4 cellular contexts compared by ENCODE assay signal in genomic region chr4:4671774-4672349, GRCh38.
TF ChIP-seq lines count a peak whose summit lies in the region.

No MANE protein-coding gene starts in this region.

TF ChIP-seq in SK-N-SH treated with all-trans-retinoic acid at 6 μM for 48 hours, 23 proteins besides CTCF, POLR2A, EP300 and RAD21 (continues in another document):
- TF ChIP-seq CSDC2 (CRISPR knock-in tag; IDR thresholded peaks at IDR 0.05) = no peak
- no peak for TF ChIP-seq ZC3H10 (CRISPR knock-in tag; IDR thresholded peaks at IDR 0.05)
- TF ChIP-seq ZFP30 (CRISPR knock-in tag; IDR thresholded peaks at IDR 0.05) = no peak
- no peak for TF ChIP-seq OSR1 (CRISPR knock-in tag; IDR thresholded peaks at IDR 0.05)
- TF ChIP-seq TCF4 (CRISPR knock-in tag; IDR thresholded peaks at IDR 0.05; ENCODE audit: borderline replicate concordance) = no peak
- TF ChIP-seq RARB (CRISPR knock-in tag; IDR thresholded peaks at IDR 0.05) = no peak
- TF ChIP-seq ISL1 (CRISPR knock-in tag; IDR thresholded peaks at IDR 0.05) = no peak
- no peak for TF ChIP-seq CSRNP3 (CRISPR knock-in tag; IDR thresholded peaks at IDR 0.05)
- no peak for TF ChIP-seq SNAI2 (CRISPR knock-in tag; IDR thresholded peaks at IDR 0.05)
- no peak for TF ChIP-seq CREB5 (CRISPR knock-in tag; IDR thresholded peaks at IDR 0.05; ENCODE audit: low read depth)
- TF ChIP-seq ESRRG (CRISPR knock-in tag; IDR thresholded peaks at IDR 0.05) = no peak
- TF ChIP-seq POU6F1 (CRISPR knock-in tag; IDR thresholded peaks at IDR 0.05; ENCODE audit: borderline replicate concordance, low read depth) = no peak

TF ChIP-seq in SK-N-SH, 30 proteins besides CTCF, POLR2A, EP300 and RAD21 (continues in another document):
- no peak for TF ChIP-seq IRF3 (IDR thresholded peaks at IDR 0.05; ENCODE audit: low read depth, low read length)
- no peak for TF ChIP-seq MEF2A (IDR thresholded peaks at IDR 0.05; ENCODE audit: borderline replicate concordance, low read depth)
- no peak for TF ChIP-seq RXRA (IDR thresholded peaks at IDR 0.05; ENCODE audit: borderline replicate concordance, low read depth)
- TF ChIP-seq USF1 (IDR thresholded peaks at IDR 0.05; ENCODE audit: borderline replicate concordance, low read depth) = no peak
- no peak for TF ChIP-seq REST (IDR thresholded peaks at IDR 0.05; ENCODE audit: low read depth, low read length)
- no peak for TF ChIP-seq FOSL2 (IDR thresholded peaks at IDR 0.05; ENCODE audit: borderline replicate concordance, low read depth)
- no peak for TF ChIP-seq FOXJ3 (CRISPR knock-in tag; IDR thresholded peaks at IDR 0.05)
- TF ChIP-seq RCOR1 (IDR thresholded peaks at IDR 0.05; ENCODE audit: low read length) = no peak
- no peak for TF ChIP-seq SIN3A (IDR thresholded peaks at IDR 0.05; ENCODE audit: borderline replicate concordance, low read depth, low read length)
- TF ChIP-seq SMC3 (IDR thresholded peaks at IDR 0.05; ENCODE audit: low read depth, low read length) = no peak
- TF ChIP-seq EZH2phosphoT487 (IDR thresholded peaks at IDR 0.05; ENCODE audit: borderline replicate concordance, low read depth) = no peak
- no peak for TF ChIP-seq MXI1 (IDR thresholded peaks at IDR 0.05; ENCODE audit: low read depth, low read length)
- no peak for TF ChIP-seq NRF1 (IDR thresholded peaks at IDR 0.05; ENCODE audit: low read depth, low read length)
- no peak for TF ChIP-seq MAX (IDR thresholded peaks at IDR 0.05; ENCODE audit: low read depth)

TF ChIP-seq in K562, 482 proteins besides CTCF, POLR2A, EP300 and RAD21:
- TF ChIP-seq ZNF766 (CRISPR knock-in tag; conservative IDR thresholded peaks at IDR 0.05) (peak; percentile 53; the same call in 1 of the 2 replicates), RBM14 (IDR thresholded peaks at IDR 0.05; ENCODE audit: borderline replicate concordance, insufficient read depth, low read depth, low read length) (no peak), ZKSCAN1 (IDR thresholded peaks at IDR 0.05; ENCODE audit: low read depth, low read length) (0 out of 2 replicates have a peak, but pooled peaks have one; percentile 19), TEAD2 (tag; IDR thresholded peaks at IDR 0.05) (no peak), MITF (IDR thresholded peaks at IDR 0.05) (no peak), KDM2B (CRISPR knock-in tag; IDR thresholded peaks at IDR 0.05) (no peak), ZNF311 (CRISPR knock-in tag; IDR thresholded peaks at IDR 0.05) (no peak), KLF1 (tag; IDR thresholded peaks at IDR 0.05) (no peak), USF2 (CRISPR knock-in tag; IDR thresholded peaks at IDR 0.05) (no peak), TRIM25 (IDR thresholded peaks at IDR 0.05; ENCODE audit: borderline replicate concordance) (no peak), NFYB (IDR thresholded peaks at IDR 0.05; ENCODE audit: extremely low read depth, insufficient read length) (no peak), MCM2 (IDR thresholded peaks at IDR 0.05; ENCODE audit: low read depth) (no peak), HDAC6 (IDR thresholded peaks at IDR 0.05; ENCODE audit: low read depth, low read length) (no peak)

TF ChIP-seq in HepG2, 621 proteins besides CTCF, POLR2A, EP300 and RAD21:
- no peak for TF ChIP-seq ELF3 (CRISPR knock-in tag; IDR thresholded peaks at IDR 0.05)
